8 cellular contexts compared by ENCODE assay signal in genomic region chr19:33176670-33177416, GRCh38. TPM values are rescaled to one million over a fixed set of nuclear protein-coding genes. Genes with fewer than 3 reads are reported as not detected.
DNase-seq lines count a peak whose midpoint lies in the region; ATAC-seq and TF ChIP-seq lines count a peak whose summit lies in the region.

No MANE protein-coding gene starts in this region.

- H3K36me3 ChIP-seq in left ventricle myocardium inferior (no peaks in the 10 kb centered on the region), urinary bladder (ENCODE audit: insufficient read depth) (no peaks in the 10 kb centered on the region)

- no peaks in the 10 kb centered on the region for H3K9me3 ChIP-seq in left ventricle myocardium inferior (replicated peaks)

- peaks cover 17% of the 10 kb centered on the region for H3K4me1 Mint-ChIP-seq in progenitor cell of endocrine pancreas (ENCODE audit: low read depth)

- under 1% methylated on average over 65 of the region's 65 CpGs for WGBS in urinary bladder

- H3K4me1 ChIP-seq in left ventricle myocardium inferior (peaks cover 47% of the 10 kb centered on the region), urinary bladder (ENCODE audit: insufficient read depth) (no peaks in the 10 kb centered on the region)

- H3K4me3 Mint-ChIP-seq in progenitor cell of endocrine pancreas (ENCODE audit: low read depth) = peak overlapping the region; percentile 92

- intact Hi-C loops in left ventricle myocardium inferior (cut with micrococcal nuclease) = no loop called here

- H3K27me3 ChIP-seq in left ventricle myocardium inferior (ENCODE audit: low read depth) = no peaks in the 10 kb centered on the region

- peaks cover 3% of the 10 kb centered on the region for H3K36me3 Mint-ChIP-seq in progenitor cell of endocrine pancreas (ENCODE audit: insufficient read depth)

- ATAC-seq in HG02798 (IDR thresholded peaks at IDR 0.05; ENCODE audit: poor library complexity, unreplicated experiment) = peak; percentile 87

- peak overlapping the region; percentile 97 for H3K27ac ChIP-seq in left ventricle myocardium inferior (replicated peaks)
- H3K27ac ChIP-seq in urinary bladder (ENCODE audit: low read depth) = peak overlapping the region; percentile 94

- H3K9me3 Mint-ChIP-seq in progenitor cell of endocrine pancreas (ENCODE audit: low read depth) = no peaks in the 10 kb centered on the region

- peak overlapping the region; percentile 100 for H3K27ac Mint-ChIP-seq in progenitor cell of endocrine pancreas

- H3K27me3 Mint-ChIP-seq in progenitor cell of endocrine pancreas = peaks cover 5% of the 10 kb centered on the region

- peak overlapping the region; percentile 79 for H3K4me3 ChIP-seq in GM12875 (ENCODE audit: low read depth, low read length)
- peak overlapping the region; percentile 89 for H3K4me3 ChIP-seq in left ventricle myocardium inferior
- peak overlapping the region; percentile 67 for H3K4me3 ChIP-seq in urinary bladder (ENCODE audit: low read depth, low read length)

- DNase-seq in NCI-H1436 (lab: John Stamatoyannopoulos, UW) = peak; percentile 97
- DNase-seq in T follicular helper cell (ENCODE audit: low read depth) = peak; percentile 89
- peak; percentile 96 for DNase-seq in amniotic stem cell (lab: John Stamatoyannopoulos, UW)
- DNase-seq in left ventricle myocardium inferior = peak; percentile 95
- peak; percentile 99 for DNase-seq in progenitor cell of endocrine pancreas (ENCODE audit: low spot score, unreplicated experiment)

- TF ChIP-seq CTCF in GM12875 (IDR thresholded peaks at IDR 0.05; ENCODE audit: borderline replicate concordance, insufficient read depth, low read depth, low read length) (peak; percentile 34), left ventricle myocardium inferior (IDR thresholded peaks at IDR 0.05; ENCODE audit: borderline replicate concordance) (peak; percentile 42), progenitor cell of endocrine pancreas (IDR thresholded peaks at IDR 0.05; ENCODE audit: unreplicated experiment) (peak; percentile 38)

RNA-seq across cellular contexts. Expression of gene LRP3, which starts 17.3 kb away (rescaled TPM):
- total RNA-seq in left ventricle myocardium inferior (20.8 TPM), progenitor cell of endocrine pancreas (50.1 and 51.2 TPM in 2 replicates), urinary bladder (14.4 TPM)
- 40.0 TPM for polyA plus RNA-seq in urinary bladder

RNA-seq across cellular contexts. Expression of gene WDR88, which starts 44.9 kb away (rescaled TPM):
- total RNA-seq in left ventricle myocardium inferior (not detected), progenitor cell of endocrine pancreas (not detected in 2 replicates), urinary bladder (not detected)
- polyA plus RNA-seq in urinary bladder = not detected

RNA-seq across cellular contexts. Expression of gene SLC7A10, which starts 48.8 kb away (rescaled TPM):
- total RNA-seq in left ventricle myocardium inferior (not detected), progenitor cell of endocrine pancreas (0.48 and 0.98 TPM in 2 replicates), urinary bladder (2.2 TPM)
- polyA plus RNA-seq in urinary bladder = 1.1 TPM

Comparison
In these comparisons a context has a peak if more than half of its experiments do, and no peak if none do; other contexts are left out.
1. Peak in every context shown above with its lines: DNase-seq, ATAC-seq, H3K4me3 ChIP-seq and H3K27ac ChIP-seq.